Comparison of ENCODE assay signal across 23 cellular contexts in genomic region chr15:58699769-58700168, GRCh38. TPM values are rescaled to one million over a fixed set of nuclear protein-coding genes. Genes with fewer than 3 reads are reported as not detected.
DNase-seq lines count a peak whose midpoint lies in the region; ATAC-seq and FAIRE-seq lines count a peak whose summit lies in the region.
"Had no signal": no experiment of that assay in that cellular context is flagged by ENCODE, and none has a peak within 500 bp of the region (broad histone marks: within the 10 kb centered on the region; RNA-seq: fewer than 3 reads in every experiment).

No MANE protein-coding gene starts in this region.

- H3K27me3 Mint-ChIP-seq in activated naive CD4-positive, alpha-beta T cell treated with anti-CD3 and anti-CD28 coated beads, Interleukin-2, amount 10 ng/mL, durations not matched to agents 7 days and 5 days: no peaks in the 10 kb centered on the region
- H3K27me3 Mint-ChIP-seq in central memory CD8-positive, alpha-beta T cell: no peaks in the 10 kb centered on the region
- H3K27me3 Mint-ChIP-seq: IgD-negative memory B cell had no signal

- CTCF ChIA-PET in activated naive CD4-positive, alpha-beta T cell treated with anti-CD3 and anti-CD28 coated beads, Interleukin-2, amount 10 ng/mL, durations not matched to agents 7 days and 5 days (lab: Charles Lee): no interaction called here

- H3K36me3 ChIP-seq in small intestine (ENCODE audit: control insufficient read depth in 2 of 2, insufficient read depth in 2 of 2, low read length in 2 of 2): no peaks in the 10 kb centered on the region

- peaks cover 33% of the 10 kb centered on the region for H3K9me3 Mint-ChIP-seq in activated naive CD4-positive, alpha-beta T cell treated with anti-CD3 and anti-CD28 coated beads, Interleukin-2, amount 10 ng/mL, durations not matched to agents 7 days and 5 days
- H3K9me3 Mint-ChIP-seq in central memory CD8-positive, alpha-beta T cell: no peaks in the 10 kb centered on the region

- no peak overlapping the region for H3K4me3 Mint-ChIP-seq in activated naive CD4-positive, alpha-beta T cell treated with anti-CD3 and anti-CD28 coated beads, Interleukin-2, amount 10 ng/mL, durations not matched to agents 7 days and 5 days
- H3K4me3 Mint-ChIP-seq in central memory CD8-positive, alpha-beta T cell: no peak overlapping the region
- H3K4me3 Mint-ChIP-seq: CD8-positive, alpha-beta T cell; WTC11 had no signal

- H3K4me1 ChIP-seq in small intestine (ENCODE audit: control insufficient read depth in 2 of 2, insufficient read depth in 1 of 2, low read depth in 1 of 2, low read length in 1 of 2): no peaks in the 10 kb centered on the region

- no peak overlapping the region for H3K27ac ChIP-seq in small intestine (ENCODE audit: low read depth in 1 of 2, low read length in 1 of 2)
- H3K27ac ChIP-seq: esophagus muscularis mucosa, hepatocyte, left ventricle myocardium inferior, suprapubic skin had no signal

- ATAC-seq in central memory CD8-positive, alpha-beta T cell (replicated peaks; ENCODE audit: extremely low read depth, poor library complexity, severe bottlenecking): no peak
- no peak for ATAC-seq in GM21528 (IDR thresholded peaks at IDR 0.05; ENCODE audit: low FRiP score, unreplicated experiment)
- ATAC-seq: CD8-positive, alpha-beta T cell; WTC11 had no signal

- no peak overlapping the region for H3K4me3 ChIP-seq in small intestine (ENCODE audit: low read depth in 1 of 2, low read length in 2 of 2)
- H3K4me3 ChIP-seq: esophagus muscularis mucosa, HAP-1, hepatocyte, left ventricle myocardium inferior, MG63, suprapubic skin had no signal

- H3K36me3 Mint-ChIP-seq in activated naive CD4-positive, alpha-beta T cell treated with anti-CD3 and anti-CD28 coated beads, Interleukin-2, amount 10 ng/mL, durations not matched to agents 7 days and 5 days: peaks cover 76% of the 10 kb centered on the region
- peaks cover 5% of the 10 kb centered on the region for H3K36me3 Mint-ChIP-seq in central memory CD8-positive, alpha-beta T cell (ENCODE audit: insufficient read depth)

- peaks cover 43% of the 10 kb centered on the region for H3K4me1 Mint-ChIP-seq in activated naive CD4-positive, alpha-beta T cell treated with anti-CD3 and anti-CD28 coated beads, Interleukin-2, amount 10 ng/mL, durations not matched to agents 7 days and 5 days
- peaks cover 69% of the 10 kb centered on the region for H3K4me1 Mint-ChIP-seq in central memory CD8-positive, alpha-beta T cell

- DNase-seq in activated naive CD4-positive, alpha-beta T cell treated with anti-CD3 and anti-CD28 coated beads, Interleukin-2, amount 10 ng/mL, durations not matched to agents 7 days and 5 days: no peak
- no peak for DNase-seq in activated naive CD4-positive, alpha-beta T cell (lab: John Stamatoyannopoulos, UW)
- DNase-seq in NCI-H526 treated with DMSO at 0.1 percent for 48 hours (lab: John Stamatoyannopoulos, UW) (peak; percentile 79), SHP77 treated with DMSO at 0.1 percent for 48 hours (lab: John Stamatoyannopoulos, UW) (no peak), small intestine (no peak)
- DNase-seq in central memory CD8-positive, alpha-beta T cell (ENCODE audit: low spot score in 2 of 2): no peak
- DNase-seq: activated effector memory CD4-positive, alpha-beta T cell treated with anti-CD3 and anti-CD28 coated beads, Interleukin-2, amount 50 U/mL, for 16 hours; CD8-positive, alpha-beta T cell; DMS53; left ventricle myocardium inferior; MG63; midbrain; NCI-H1436; NCI-H510A treated with DMSO at 0.1 percent for 48 hours had no signal

- FAIRE-seq in small intestine (lab: Jason Lieb, UNC): no peak
- FAIRE-seq: astrocyte, urothelium cell line had no signal

- peak overlapping the region; percentile 78 for H3K27ac Mint-ChIP-seq in activated naive CD4-positive, alpha-beta T cell treated with anti-CD3 and anti-CD28 coated beads, Interleukin-2, amount 10 ng/mL, durations not matched to agents 7 days and 5 days
- peak overlapping the region; percentile 8 for H3K27ac Mint-ChIP-seq in central memory CD8-positive, alpha-beta T cell (ENCODE audit: low read depth)
- H3K27ac Mint-ChIP-seq: IgD-negative memory B cell, WTC11 had no signal

- no peaks in the 10 kb centered on the region for H3K9me3 ChIP-seq in small intestine (ENCODE audit: control insufficient read depth, low read depth)
- H3K9me3 ChIP-seq: HAP-1 had no signal

- H3K27me3 ChIP-seq in small intestine (ENCODE audit: control insufficient read depth in 2 of 2, insufficient read depth in 2 of 2, low read length in 2 of 2): no peaks in the 10 kb centered on the region
- H3K27me3 ChIP-seq: esophagus muscularis mucosa, hepatocyte, MG63, suprapubic skin had no signal

- WGBS in small intestine, 3 donors: 96 to 100% (median 98%) methylated on average over 2 of the region's 2 CpGs

RNA-seq across cellular contexts. Expression of gene ADAM10, which starts 49.7 kb away (rescaled TPM):
- 10 to 100 TPM in 1 of 3 donors, 1 to 10 TPM in 2; 5.1 to 31.7 (median 5.4) TPM for polyA plus RNA-seq in small intestine
